27 cellular contexts compared by ENCODE assay signal in the genomic region with DNA sequence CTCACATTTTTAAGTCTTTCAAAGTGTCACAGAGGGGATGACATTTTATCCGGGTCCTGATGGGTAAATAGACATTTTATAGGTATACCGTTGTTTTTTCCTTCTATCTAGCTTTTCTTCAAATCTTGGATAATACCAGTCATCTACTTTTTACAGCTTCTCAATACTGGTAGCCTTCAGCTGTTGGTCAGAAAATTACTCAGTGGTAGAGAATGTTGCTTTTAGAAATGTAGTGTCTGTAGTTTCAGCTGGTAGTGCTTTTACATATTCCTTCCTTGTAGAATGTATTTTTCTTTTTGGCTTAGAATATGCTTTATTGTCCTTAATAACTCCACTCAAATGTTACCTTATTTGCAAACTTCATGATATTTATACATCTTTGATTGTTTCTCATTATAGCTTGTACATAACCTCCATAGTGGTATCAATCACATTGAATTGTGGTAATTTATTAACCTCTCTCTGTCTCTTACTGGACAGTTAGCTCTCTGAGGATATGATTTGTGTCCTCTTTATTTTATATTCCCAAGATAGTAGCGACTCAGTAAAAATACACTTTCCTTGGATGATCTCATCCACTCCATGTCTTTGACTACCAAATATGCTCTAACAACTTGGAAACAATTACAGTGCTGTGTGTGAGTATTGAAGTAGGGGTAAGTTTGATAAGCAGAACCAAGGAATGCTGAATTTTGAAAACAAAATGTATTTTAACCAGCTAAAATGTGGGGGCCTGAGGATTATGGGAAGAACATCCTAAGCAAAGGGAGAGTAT. TPM values are rescaled to one million over a fixed set of nuclear protein-coding genes. Genes with fewer than 3 reads are reported as not detected.
A peak's percentile ranks its signal among the peaks of the same experiment; 100 is the strongest.
DNase-seq lines count a peak whose midpoint lies in the region; TF ChIP-seq lines count a peak whose summit lies in the region.
"Had no signal": no experiment of that assay in that cellular context is flagged by ENCODE, and none has a peak within 500 bp of the region (broad histone marks: within the 10 kb centered on the region; RNA-seq: fewer than 3 reads in every experiment).

No MANE protein-coding gene starts in this region.

- no peak for TF ChIP-seq CTCF in osteocyte (IDR thresholded peaks at IDR 0.05)

- peaks cover 1% of the 10 kb centered on the region for H3K4me1 Mint-ChIP-seq in osteocyte (ENCODE audit: unreplicated experiment)
- peaks cover 6% of the 10 kb centered on the region for H3K4me1 Mint-ChIP-seq in activated T-helper 1 cell treated with anti-CD3 and anti-CD28 coated beads, Interleukin-12 subunit alpha, Interleukin-12 subunit beta, Interleukin-2, Interleukin-4 antibody, amounts not matched to agents 30 ng/mL and 10 ng/mL and 1 ng/mL, durations not matched to agents 14 hours and 24 hours and 36 hours (ENCODE audit: low read depth)
- H3K4me1 Mint-ChIP-seq: neural progenitor cell had no signal

- peaks cover 6% of the 10 kb centered on the region for H3K9me3 Mint-ChIP-seq in osteocyte (ENCODE audit: unreplicated experiment)
- H3K9me3 Mint-ChIP-seq in activated T-helper 1 cell treated with anti-CD3 and anti-CD28 coated beads, Interleukin-12 subunit alpha, Interleukin-12 subunit beta, Interleukin-2, Interleukin-4 antibody, amounts not matched to agents 30 ng/mL and 10 ng/mL and 1 ng/mL, durations not matched to agents 14 hours and 24 hours and 36 hours, result peaks cover 13% of the 10 kb centered on the region

- peaks cover 3% of the 10 kb centered on the region for H3K36me3 Mint-ChIP-seq in osteocyte (ENCODE audit: unreplicated experiment)
- peaks cover 10% of the 10 kb centered on the region for H3K36me3 Mint-ChIP-seq in activated T-helper 1 cell treated with anti-CD3 and anti-CD28 coated beads, Interleukin-12 subunit alpha, Interleukin-12 subunit beta, Interleukin-2, Interleukin-4 antibody, amounts not matched to agents 30 ng/mL and 10 ng/mL and 1 ng/mL, durations not matched to agents 14 hours and 24 hours and 36 hours (ENCODE audit: low read depth)

- H3K4me3 Mint-ChIP-seq in osteocyte (ENCODE audit: unreplicated experiment), result no peak overlapping the region
- no peak overlapping the region for H3K4me3 Mint-ChIP-seq in activated T-helper 1 cell treated with anti-CD3 and anti-CD28 coated beads, Interleukin-12 subunit alpha, Interleukin-12 subunit beta, Interleukin-2, Interleukin-4 antibody, amounts not matched to agents 30 ng/mL and 10 ng/mL and 1 ng/mL, durations not matched to agents 14 hours and 24 hours and 36 hours
- H3K4me3 Mint-ChIP-seq: CD4-positive, alpha-beta T cell; neural progenitor cell; stimulated activated naive B cell treated with anti-CD40 and anti-IgM and Interleukin-4, amounts not matched to agents 10 μg/mL and 1 μg/mL and 100 μg/mL, for 72 hours; T-helper 1 cell treated with Interleukin-12 subunit alpha and Interleukin-12 subunit beta and Interleukin-4 antibody, amounts not matched to agents 30 μg/mL and 1 μg/mL, for 36 hours; type B pancreatic cell had no signal

- intact Hi-C loops in activated T-helper 1 cell treated with anti-CD3 and anti-CD28 coated beads, Interleukin-12 subunit alpha, Interleukin-12 subunit beta, Interleukin-2, Interleukin-4 antibody, amounts not matched to agents 30 ng/mL and 10 ng/mL and 1 ng/mL, durations not matched to agents 14 hours and 24 hours and 36 hours (cut with micrococcal nuclease), result no loop called here

- peak overlapping the region; percentile 28 for H3K27ac Mint-ChIP-seq in osteocyte (ENCODE audit: unreplicated experiment)
- no peak overlapping the region for H3K27ac Mint-ChIP-seq in activated T-helper 1 cell treated with anti-CD3 and anti-CD28 coated beads, Interleukin-12 subunit alpha, Interleukin-12 subunit beta, Interleukin-2, Interleukin-4 antibody, amounts not matched to agents 30 ng/mL and 10 ng/mL and 1 ng/mL, durations not matched to agents 14 hours and 24 hours and 36 hours
- H3K27ac Mint-ChIP-seq: CD4-positive, alpha-beta T cell; neural progenitor cell; stimulated activated naive B cell treated with anti-CD40 and anti-IgM and Interleukin-4, amounts not matched to agents 10 μg/mL and 1 μg/mL and 100 μg/mL, for 72 hours; T-helper 1 cell treated with Interleukin-12 subunit alpha and Interleukin-12 subunit beta and Interleukin-4 antibody, amounts not matched to agents 30 μg/mL and 1 μg/mL, for 36 hours; type B pancreatic cell had no signal

- DNase-seq in AG08396 (ENCODE audit: low spot score) (peak; percentile 10), LHCN-M2 (ENCODE audit: low read depth) (peak; percentile 77), fibroblast of peridontal ligament (ENCODE audit: extremely low read depth) (peak; percentile 42), osteocyte (ENCODE audit: extremely low spot score, unreplicated experiment) (no peak), pons (ENCODE audit: low spot score) (no peak), Kasumi-1 (lab: John Stamatoyannopoulos, UW) (no peak)
- DNase-seq in activated T-helper 1 cell treated with anti-CD3 and anti-CD28 coated beads, Interleukin-12 subunit alpha, Interleukin-12 subunit beta, Interleukin-2, Interleukin-4 antibody, amounts not matched to agents 30 ng/mL and 10 ng/mL and 1 ng/mL, durations not matched to agents 14 hours and 24 hours and 36 hours (ENCODE audit: low spot score), result no peak
- DNase-seq in stimulated activated CD4-positive, alpha-beta T cell treated with anti-CD3 and anti-CD28 coated beads, Interleukin-4, amount 100 ng/mL, for 4 hours, result no peak
- DNase-seq: 8988T; activated CD4-positive, alpha-beta T cell treated with anti-CD3 and anti-CD28 coated beads, Interleukin-2, amount 50 U/mL, for 4 hours; activated naive CD4-positive, alpha-beta T cell; activated T-cell treated with anti-CD3 and anti-CD28 coated beads, Interleukin-2, amount 50 U/mL, for 48 hours; adrenal gland; AML-193; CD4-positive, alpha-beta T cell; GOT3; hypothalamus; KBM-7; MM.1S; NCI-H2029; NCI-H526 treated with DMSO at 0.1 percent for 48 hours; SK-N-SH; stimulated activated CD4-positive, alpha-beta T cell treated with anti-CD3 and anti-CD28 coated beads, Interleukin-15, amount 100 ng/mL, for 24 hours; stimulated activated naive B cell treated with anti-CD40 and anti-IgM and Interleukin-4, amounts not matched to agents 10 μg/mL and 1 μg/mL and 100 μg/mL, for 72 hours had no signal

- H3K27me3 Mint-ChIP-seq in osteocyte (ENCODE audit: unreplicated experiment), result no peaks in the 10 kb centered on the region
- no peaks in the 10 kb centered on the region for H3K27me3 Mint-ChIP-seq in activated T-helper 1 cell treated with anti-CD3 and anti-CD28 coated beads, Interleukin-12 subunit alpha, Interleukin-12 subunit beta, Interleukin-2, Interleukin-4 antibody, amounts not matched to agents 30 ng/mL and 10 ng/mL and 1 ng/mL, durations not matched to agents 14 hours and 24 hours and 36 hours (ENCODE audit: insufficient read depth)
- H3K27me3 Mint-ChIP-seq: CD4-positive, alpha-beta T cell; stimulated activated naive B cell treated with anti-CD40 and anti-IgM and Interleukin-4, amounts not matched to agents 10 μg/mL and 1 μg/mL and 100 μg/mL, for 72 hours; type B pancreatic cell had no signal

RNA-seq across cellular contexts. Expression of a gene that starts 53.8 kb away (rescaled TPM):
- total RNA-seq in LHCN-M2 (2014; rRNA removed) (113 and 116 TPM in 2 replicates), osteocyte (42.5 and 47.6 TPM in 2 replicates)
- 49.1 TPM for polyA plus RNA-seq in LHCN-M2 (2012)
- total RNA-seq in activated T-helper 1 cell treated with anti-CD3 and anti-CD28 coated beads, Interleukin-12 subunit alpha, Interleukin-12 subunit beta, Interleukin-2, Interleukin-4 antibody, amounts not matched to agents 30 ng/mL and 10 ng/mL and 1 ng/mL, durations not matched to agents 14 hours and 24 hours and 36 hours, result 53.0 and 56.3 TPM in 2 replicates

Comparison
In these comparisons a context has a peak if more than half of its experiments do, and no peak if none do; other contexts are left out.
1. DNase-seq: peak in AG08396 (single experiment), LHCN-M2 (single experiment) and fibroblast of peridontal ligament (single experiment); none in osteocyte (single experiment), activated T-helper 1 cell treated with anti-CD3 and anti-CD28 coated beads, Interleukin-12 subunit alpha, Interleukin-12 subunit beta, Interleukin-2, Interleukin-4 antibody, amounts not matched to agents 30 ng/mL and 10 ng/mL and 1 ng/mL, durations not matched to agents 14 hours and 24 hours and 36 hours (single experiment), pons (single experiment), Kasumi-1 (0 of 2) and stimulated activated CD4-positive, alpha-beta T cell treated with anti-CD3 and anti-CD28 coated beads, Interleukin-4, amount 100 ng/mL, for 4 hours (0 of 2).